16 cellular contexts compared by ENCODE assay signal in genomic region chr4:36785965-36786364, GRCh38.
A peak's percentile ranks its signal among the peaks of the same experiment; 100 is the strongest.
DNase-seq lines count a peak whose midpoint lies in the region; FAIRE-seq and TF ChIP-seq lines count a peak whose summit lies in the region.
"Had no signal": no experiment of that assay in that cellular context is flagged by ENCODE, and none has a peak within 500 bp of the region (broad histone marks: within the 10 kb centered on the region; RNA-seq: fewer than 3 reads in every experiment).

No MANE protein-coding gene starts in this region.

- H3K27ac ChIP-seq in astrocyte (ENCODE audit: low read depth, low read length) = no peak overlapping the region

- H3K4me2 ChIP-seq in astrocyte (ENCODE audit: low read length) = peak overlapping the region; percentile 37

- H3K27ac Mint-ChIP-seq in astrocyte (ENCODE audit: unreplicated experiment) = no peak overlapping the region

- TF ChIP-seq CTCF in astrocyte (IDR thresholded peaks at IDR 0.05; ENCODE audit: insufficient read depth, low read depth, low read length) = no peak

- H3K9me3 Mint-ChIP-seq in astrocyte (ENCODE audit: unreplicated experiment) = no peaks in the 10 kb centered on the region

- no peaks in the 10 kb centered on the region for H3K27me3 Mint-ChIP-seq in astrocyte (ENCODE audit: low read depth, unreplicated experiment)

- H3K4me1 ChIP-seq in astrocyte (ENCODE audit: insufficient read depth, low read length) = peaks cover 4% of the 10 kb centered on the region
- H3K4me1 ChIP-seq: Caco-2 had no signal

- H4K20me1 ChIP-seq in astrocyte (ENCODE audit: insufficient read depth, low read length) = no peaks in the 10 kb centered on the region

- H3K27me3 ChIP-seq in astrocyte (ENCODE audit: insufficient read depth, low read length) = no peaks in the 10 kb centered on the region

- peaks cover 14% of the 10 kb centered on the region for H3K4me1 Mint-ChIP-seq in astrocyte (ENCODE audit: low read depth, unreplicated experiment)

- no peaks in the 10 kb centered on the region for H3K36me3 ChIP-seq in astrocyte (ENCODE audit: insufficient read depth, low read length)

- H3K9ac ChIP-seq in astrocyte (ENCODE audit: low read length) = no peak overlapping the region

- H3K36me3 Mint-ChIP-seq in astrocyte (ENCODE audit: low read depth, unreplicated experiment) = no peaks in the 10 kb centered on the region

- no peaks in the 10 kb centered on the region for H3K9me3 ChIP-seq in astrocyte (ENCODE audit: insufficient read depth, low read depth, low read length)
- H3K9me3 ChIP-seq: Caco-2 had no signal

- H3K79me2 ChIP-seq in astrocyte (ENCODE audit: insufficient read depth, low read length) = no peaks in the 10 kb centered on the region

- H2AFZ ChIP-seq in astrocyte (ENCODE audit: low read depth, low read length) = no peak overlapping the region

- no peak for FAIRE-seq in astrocyte (lab: Jason Lieb, UNC)
- FAIRE-seq: GM12891, GM18507 had no signal

- no peak overlapping the region for H3K4me3 ChIP-seq in astrocyte (ENCODE audit: insufficient read depth, low read depth, low read length)

- peak; percentile 17 for DNase-seq in DMS153 treated with DMSO at 0.1 percent for 48 hours (lab: John Stamatoyannopoulos, UW; ENCODE audit: unreplicated experiment)
- peak; percentile 46 for DNase-seq in NCI-H1417 treated with DMSO at 0.1 percent for 48 hours (lab: John Stamatoyannopoulos, UW)
- DNase-seq in NCI-H774 (lab: John Stamatoyannopoulos, UW) = peak; percentile 80
- no peak for DNase-seq in astrocyte (ENCODE audit: low read depth)
- DNase-seq in 8988T = no peak
- DNase-seq in C1 segment of cervical spinal cord (lab: John Stamatoyannopoulos, UW) = no peak
- no peak for DNase-seq in middle frontal gyrus (ENCODE audit: extremely low spot score, low spot score)
- DNase-seq: Caco-2, DMS53, GOT3, NCI-H2029, NCI-H82, SW 1271, T-helper 2 cell had no signal

- H3K4me3 Mint-ChIP-seq in astrocyte (ENCODE audit: unreplicated experiment) = no peak overlapping the region

Comparison
In these comparisons a context has a peak if more than half of its experiments do, and no peak if none do; other contexts are left out.
1. DNase-seq: peak in DMS153 treated with DMSO at 0.1 percent for 48 hours (single experiment), NCI-H1417 treated with DMSO at 0.1 percent for 48 hours (single experiment) and NCI-H774 (single experiment); none in astrocyte (single experiment), 8988T (single experiment), C1 segment of cervical spinal cord (0 of 14) and middle frontal gyrus (single experiment).